Comparison of ENCODE assay signal across 16 cellular contexts in the genomic region with DNA sequence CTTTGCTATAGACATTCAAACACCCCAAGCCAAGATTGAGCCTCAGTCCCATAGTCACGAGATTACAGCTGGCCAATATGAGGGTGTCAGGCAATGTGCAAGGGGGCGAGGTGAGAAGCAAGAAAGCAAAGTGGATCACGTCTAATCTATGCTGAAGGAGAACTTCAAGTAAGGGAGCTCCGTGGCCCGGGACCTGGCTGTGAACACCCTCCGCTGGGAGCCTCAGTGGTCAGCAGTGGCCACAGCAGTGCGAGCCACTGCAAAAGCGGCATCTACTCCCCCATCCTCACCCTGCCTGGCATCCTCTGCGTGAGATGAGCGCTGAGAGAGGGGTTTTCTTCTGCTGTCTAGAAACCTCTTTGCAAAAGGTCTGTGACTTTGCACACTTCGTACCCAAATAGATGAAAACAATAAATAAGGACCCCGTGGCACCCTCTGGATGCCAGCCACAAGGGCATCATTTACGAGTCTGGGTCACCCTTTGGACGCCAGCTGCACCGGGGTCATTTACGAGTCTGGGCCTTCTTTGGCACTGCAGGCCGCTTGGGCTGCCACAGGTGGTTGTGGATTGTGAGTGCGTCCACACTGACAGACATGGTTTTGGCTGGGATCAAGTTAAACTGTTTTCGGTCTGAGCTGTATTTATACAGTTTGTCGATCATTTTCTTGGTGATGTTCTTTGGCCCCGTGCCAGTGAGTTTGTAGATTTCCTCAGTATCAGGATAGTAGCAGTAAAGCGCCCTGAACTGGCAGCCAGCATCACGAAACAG.
"Had no signal": no experiment of that assay in that cellular context is flagged by ENCODE, and none has a peak within 500 bp of the region (broad histone marks: within the 10 kb centered on the region; RNA-seq: fewer than 3 reads in every experiment).

No MANE protein-coding gene starts in this region.

- H3K27ac Mint-ChIP-seq: dendritic cell treated with granulocyte-macrophage colony-stimulating factor and Interleukin-4, amounts not matched to agents 40 ng/mL and 50 ng/mL, for 4 days; effector memory CD8-positive, alpha-beta T cell; progenitor cell of endocrine pancreas; T-helper 17 cell had no signal

- ATAC-seq: effector memory CD8-positive, alpha-beta T cell; T-helper 17 cell had no signal

- H3K4me3 Mint-ChIP-seq: dendritic cell treated with granulocyte-macrophage colony-stimulating factor and Interleukin-4, amounts not matched to agents 40 ng/mL and 50 ng/mL, for 4 days; effector memory CD8-positive, alpha-beta T cell; T-helper 17 cell had no signal

- H3K27me3 Mint-ChIP-seq: dendritic cell treated with granulocyte-macrophage colony-stimulating factor and Interleukin-4, amounts not matched to agents 40 ng/mL and 50 ng/mL, for 4 days; effector memory CD8-positive, alpha-beta T cell; progenitor cell of endocrine pancreas; T-helper 17 cell had no signal

- H3K27ac ChIP-seq: ascending aorta, breast epithelium, epithelial cell of prostate, VCaP had no signal

- H3K9me3 Mint-ChIP-seq: dendritic cell treated with granulocyte-macrophage colony-stimulating factor and Interleukin-4, amounts not matched to agents 40 ng/mL and 50 ng/mL, for 4 days; effector memory CD8-positive, alpha-beta T cell had no signal

- DNase-seq: activated CD4-positive, alpha-beta T cell treated with anti-CD3 and anti-CD28 coated beads, Interleukin-2, amount 50 U/mL, for 4 hours; activated gamma-delta T cell treated with Interleukin-2 at 50 U/mL for 16 hours; effector memory CD8-positive, alpha-beta T cell; mammary epithelial cell; stimulated activated CD4-positive, alpha-beta T cell treated with anti-CD3 and anti-CD28 coated beads, Interleukin-12 subunit alpha, Interleukin-12 subunit beta, amount 100 ng/mL, for 4 hours; stimulated activated CD4-positive, alpha-beta T cell treated with anti-CD3 and anti-CD28 coated beads, Interleukin-1b, Interleukin-23, amount 100 ng/mL, for 48 hours; stimulated activated CD8-positive, alpha-beta memory T cell treated with anti-CD3 and anti-CD28 coated beads, Interleukin-4, amount 100 ng/mL, for 48 hours; stimulated activated naive CD4-positive, alpha-beta T cell; T-helper 17 cell; trophoblast cell had no signal
